Comparison of ENCODE assay signal across 1 cellular context in the genomic region with DNA sequence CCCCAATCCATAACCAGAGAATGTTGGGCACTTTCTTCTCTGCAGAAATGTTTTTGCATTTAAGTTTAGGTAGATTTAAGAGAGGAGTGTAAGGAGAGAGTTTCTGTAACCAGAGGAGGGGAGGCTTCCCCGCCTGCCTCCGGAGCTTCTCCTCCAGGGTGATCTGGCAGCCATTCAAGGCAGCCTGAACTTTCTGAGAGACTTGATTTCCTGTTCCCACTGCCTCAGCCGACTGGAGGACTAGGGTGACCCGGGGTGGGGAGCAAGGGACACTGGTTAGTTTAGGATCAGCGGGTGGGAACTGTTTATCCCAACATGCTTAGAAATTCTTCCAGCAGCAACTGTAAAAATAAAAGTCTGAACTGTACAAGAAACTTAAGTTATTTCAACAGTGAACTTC.
TF ChIP-seq lines count a peak whose summit lies in the region.

No MANE protein-coding gene starts in this region.

TF ChIP-seq in endothelial cell of umbilical vein, 7 proteins besides CTCF, POLR2A, EP300 and RAD21 (continued from another document):
- TF ChIP-seq POLR2AphosphoS5 (IDR thresholded peaks at IDR 0.05; ENCODE audit: insufficient read depth, low read depth, low read length) (no peak), MYC (IDR thresholded peaks at IDR 0.05; ENCODE audit: low read depth, low read length) (no peak), JUN (IDR thresholded peaks at IDR 0.05; ENCODE audit: borderline replicate concordance, insufficient read depth, insufficient read length, low read depth) (no peak)
- TF ChIP-seq, protein P1, sequence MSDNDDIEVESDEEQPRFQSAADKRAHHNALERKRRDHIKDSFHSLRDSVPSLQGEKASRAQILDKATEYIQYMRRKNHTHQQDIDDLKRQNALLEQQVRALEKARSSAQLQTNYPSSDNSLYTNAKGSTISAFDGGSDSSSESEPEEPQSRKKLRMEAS (IDR thresholded peaks at IDR 0.05; ENCODE audit: insufficient read depth, insufficient read length): no peak
TF ChIP-seq in endothelial cell of umbilical vein: peak in this region for 1.
